In genomic region chr7:106256137-106256536, GRCh38 we compare ENCODE assay signal across 20 cellular contexts. TPM values are rescaled to one million over a fixed set of nuclear protein-coding genes. Genes with fewer than 3 reads are reported as not detected.
A peak's percentile ranks its signal among the peaks of the same experiment; 100 is the strongest.
DNase-seq lines count a peak whose midpoint lies in the region; ATAC-seq and TF ChIP-seq lines count a peak whose summit lies in the region.
"Had no signal": no experiment of that assay in that cellular context is flagged by ENCODE, and none has a peak within 500 bp of the region (broad histone marks: within the 10 kb centered on the region; RNA-seq: fewer than 3 reads in every experiment).

No MANE protein-coding gene starts in this region.

- no peaks in the 10 kb centered on the region for H3K27me3 Mint-ChIP-seq in activated naive CD4-positive, alpha-beta T cell treated with anti-CD3 and anti-CD28 coated beads, Interleukin-2, amount 50 U/mL, for 24 hours
- H3K27me3 Mint-ChIP-seq in T-helper 17 cell: no peaks in the 10 kb centered on the region

- H3K36me3 ChIP-seq in neutrophil: peaks cover 100% of the 10 kb centered on the region

- H3K4me3 ChIP-seq in neutrophil (ENCODE audit: low read depth in 1 of 2, low read length in 1 of 2): peak overlapping the region in 1 of 2 experiments; percentile 2
- H3K4me3 ChIP-seq: Peyer's patch, SJSA1 had no signal

- H3K4me1 Mint-ChIP-seq in activated naive CD4-positive, alpha-beta T cell treated with anti-CD3 and anti-CD28 coated beads, Interleukin-2, amount 50 U/mL, for 24 hours: peaks cover 36% of the 10 kb centered on the region
- H3K4me1 Mint-ChIP-seq in T-helper 17 cell: peaks cover 12% of the 10 kb centered on the region

- ATAC-seq in GM18868 (IDR thresholded peaks at IDR 0.05; ENCODE audit: unreplicated experiment) (peak; percentile 29), T-helper 17 cell (no peak), HG02885 (IDR thresholded peaks at IDR 0.05; ENCODE audit: poor library complexity, unreplicated experiment) (no peak)

- H3K4me3 Mint-ChIP-seq in activated naive CD4-positive, alpha-beta T cell treated with anti-CD3 and anti-CD28 coated beads, Interleukin-2, amount 50 U/mL, for 24 hours: peak overlapping the region; percentile 39
- H3K4me3 Mint-ChIP-seq in T-helper 17 cell: no peak overlapping the region
- H3K4me3 Mint-ChIP-seq: HFFc6 had no signal

- peak overlapping the region; percentile 51 for H3K27ac Mint-ChIP-seq in activated naive CD4-positive, alpha-beta T cell treated with anti-CD3 and anti-CD28 coated beads, Interleukin-2, amount 50 U/mL, for 24 hours
- H3K27ac Mint-ChIP-seq in T-helper 17 cell: peak overlapping the region; percentile 47
- H3K27ac Mint-ChIP-seq: HFFc6 had no signal

- H3K27ac ChIP-seq in neutrophil: peak overlapping the region; percentile 63
- H3K27ac ChIP-seq: C4-2B, Peyer's patch, SJSA1 had no signal

- no peaks in the 10 kb centered on the region for H3K27me3 ChIP-seq in neutrophil
- H3K27me3 ChIP-seq: Peyer's patch, SJSA1 had no signal

- TF ChIP-seq CTCF in neutrophil (IDR thresholded peaks at IDR 0.05): no peak

- H3K9me3 Mint-ChIP-seq in activated naive CD4-positive, alpha-beta T cell treated with anti-CD3 and anti-CD28 coated beads, Interleukin-2, amount 50 U/mL, for 24 hours: no peaks in the 10 kb centered on the region
- H3K9me3 Mint-ChIP-seq: HFFc6 had no signal

- peaks cover 59% of the 10 kb centered on the region for H3K36me3 Mint-ChIP-seq in activated naive CD4-positive, alpha-beta T cell treated with anti-CD3 and anti-CD28 coated beads, Interleukin-2, amount 50 U/mL, for 24 hours
- H3K36me3 Mint-ChIP-seq in T-helper 17 cell (ENCODE audit: low read depth): peaks cover 11% of the 10 kb centered on the region

- DNase-seq in activated naive CD4-positive, alpha-beta T cell (lab: John Stamatoyannopoulos, UW): no peak
- DNase-seq in T-helper 17 cell (no peak), Kasumi-1 (lab: John Stamatoyannopoulos, UW) (no peak)
- DNase-seq: ACHN, AML-193, DMS79, H7, HFFc6, NCI-H1105 treated with DMSO at 0.1 percent for 48 hours, NCI-H1694, NCI-H2081 treated with DMSO at 0.1 percent for 48 hours, NCI-H446 treated with DMSO at 0.1 percent for 48 hours, NCI-H69, Peyer's patch had no signal

- H3K4me1 ChIP-seq in neutrophil (ENCODE audit: control insufficient read depth in 1 of 2, insufficient read depth in 1 of 2, low read depth in 1 of 2, low read length in 1 of 2): peaks cover 34 to 89% of the 10 kb centered on the region in 2 experiments
- H3K4me1 ChIP-seq: SJSA1 had no signal

- no peaks in the 10 kb centered on the region for H3K9me3 ChIP-seq in T-helper 17 cell (ENCODE audit: control insufficient read depth, low read length, poor library complexity, severe bottlenecking)
- H3K9me3 ChIP-seq in neutrophil: peaks cover 82% of the 10 kb centered on the region
- H3K9me3 ChIP-seq: Peyer's patch, SJSA1 had no signal

RNA-seq across cellular contexts. Expression of gene NAMPT, which starts 28.6 kb away (rescaled TPM):
- 100 to 1,000 TPM; 278 to 292 TPM for total RNA-seq in T-helper 17 cell
